22 cellular contexts compared by ENCODE assay signal in genomic region chr5:97745817-97746216, GRCh38.
DNase-seq lines count a peak whose midpoint lies in the region; ATAC-seq and TF ChIP-seq lines count a peak whose summit lies in the region.
"Had no signal": no experiment of that assay in that cellular context is flagged by ENCODE, and none has a peak within 500 bp of the region (broad histone marks: within the 10 kb centered on the region; RNA-seq: fewer than 3 reads in every experiment).

No MANE protein-coding gene starts in this region.

- no peaks in the 10 kb centered on the region for H3K79me1 ChIP-seq in mesenchymal stem cell (replicated peaks; ENCODE audit: low read length, poor library complexity, severe bottlenecking)

- H3K4me1 ChIP-seq in SK-N-SH (ENCODE audit: control insufficient read depth in 1 of 2, insufficient read depth in 2 of 2, low read depth in 1 of 2, low read length in 1 of 2) = no peaks in the 10 kb centered on the region
- no peaks in the 10 kb centered on the region for H3K4me1 ChIP-seq in mesenchymal stem cell (ENCODE audit: control insufficient read depth, insufficient read depth, low read depth, low read length)
- H3K4me1 ChIP-seq in psoas muscle = no peaks in the 10 kb centered on the region
- H3K4me1 ChIP-seq: BLaER1, Caco-2 had no signal

- TF ChIP-seq CTCF in SK-N-SH (IDR thresholded peaks at IDR 0.05) = no peak
- no peak for TF ChIP-seq CTCF in brain microvascular endothelial cell (IDR thresholded peaks at IDR 0.05; ENCODE audit: low read depth, low read length, missing control alignments)
- TF ChIP-seq CTCF in psoas muscle (IDR thresholded peaks at IDR 0.05) = no peak

- no peaks in the 10 kb centered on the region for H3K9me3 ChIP-seq in SK-N-SH
- no peaks in the 10 kb centered on the region for H3K9me3 ChIP-seq in mesenchymal stem cell (ENCODE audit: control insufficient read depth, low read length)
- H3K9me3 ChIP-seq in psoas muscle = no peaks in the 10 kb centered on the region
- H3K9me3 ChIP-seq: BLaER1, Caco-2 had no signal

- H3K79me2 ChIP-seq in SK-N-SH (ENCODE audit: insufficient read depth) = no peaks in the 10 kb centered on the region

- no peak overlapping the region for H3K23ac ChIP-seq in mesenchymal stem cell (ENCODE audit: low read length in 2 of 2)

- no peak for ATAC-seq in SK-N-SH treated with all-trans-retinoic acid at 6 μM for 48 hours
- no peak for ATAC-seq in psoas muscle
- ATAC-seq: CD8-positive, alpha-beta T cell; GM12878; HCT116 had no signal

- H3K14ac ChIP-seq in mesenchymal stem cell (ENCODE audit: low read length in 2 of 2) = no peak overlapping the region

- H4K20me1 ChIP-seq in SK-N-SH (ENCODE audit: insufficient read depth) = no peaks in the 10 kb centered on the region
- H4K20me1 ChIP-seq: BLaER1 had no signal

- intact Hi-C loops in psoas muscle (cut with DNase I) = no loop called here

- no peaks in the 10 kb centered on the region for H3K9me2 ChIP-seq in SK-N-SH

- no peak overlapping the region for H2BK5ac ChIP-seq in mesenchymal stem cell (ENCODE audit: low read depth, low read length, poor library complexity, severe bottlenecking)

- no peak overlapping the region for H2BK12ac ChIP-seq in mesenchymal stem cell (ENCODE audit: low read length in 2 of 2)

- CTCF ChIA-PET in SK-N-SH (lab: Yijun Ruan, JAX) = no interaction called here

- H3K4me2 ChIP-seq in SK-N-SH (no peak overlapping the region), mesenchymal stem cell (ENCODE audit: low read length, poor library complexity, severe bottlenecking) (no peak overlapping the region)
- H3K4me2 ChIP-seq: BLaER1 had no signal

- WGBS in SK-N-SH (ENCODE audit: low lambda C conversion rate) = 72% methylated on average over 4 of the region's 4 CpGs
- WGBS in mesenchymal stem cell = 96% methylated on average over 2 of the region's 4 CpGs
- 90 to 94% (median 93%) methylated on average over 4 of the region's 4 CpGs for WGBS in psoas muscle, 3 donors

- no peaks in the 10 kb centered on the region for H3K27me3 ChIP-seq in SK-N-SH (ENCODE audit: insufficient read depth)
- no peaks in the 10 kb centered on the region for H3K27me3 ChIP-seq in brain microvascular endothelial cell (replicated peaks)
- no peaks in the 10 kb centered on the region for H3K27me3 ChIP-seq in mesenchymal stem cell (ENCODE audit: control insufficient read depth in 1 of 2, insufficient read depth in 1 of 2, low read length in 2 of 2)
- no peaks in the 10 kb centered on the region for H3K27me3 ChIP-seq in psoas muscle (ENCODE audit: insufficient read depth in 3 of 3, low read length in 2 of 3)
- H3K27me3 ChIP-seq in H7 (ENCODE audit: control insufficient read depth, insufficient read depth, low read length) = no peaks in the 10 kb centered on the region
- H3K27me3 ChIP-seq: BLaER1 had no signal

- H3K4me3 ChIP-seq in SK-N-SH (ENCODE audit: low read depth in 2 of 2, low read length in 1 of 2) = no peak overlapping the region
- no peak overlapping the region for H3K4me3 ChIP-seq in brain microvascular endothelial cell (ENCODE audit: low read depth, low read length)
- no peak overlapping the region for H3K4me3 ChIP-seq in mesenchymal stem cell (ENCODE audit: insufficient read depth in 1 of 2, low read depth in 1 of 2, low read length in 2 of 2)
- H3K4me3 ChIP-seq in psoas muscle = no peak overlapping the region
- H3K4me3 ChIP-seq in H7 (ENCODE audit: insufficient read depth, low read depth, low read length) = no peak overlapping the region
- H3K4me3 ChIP-seq: BLaER1, GM12878, GM23248 had no signal

- no peak for TF ChIP-seq RAD21 in SK-N-SH (IDR thresholded peaks at IDR 0.05; ENCODE audit: low read length)

- H2AK5ac ChIP-seq in mesenchymal stem cell (ENCODE audit: low read length, severe bottlenecking) = no peak overlapping the region

- H2BK120ac ChIP-seq in mesenchymal stem cell (ENCODE audit: low read depth, low read length) = no peak overlapping the region

- H4K91ac ChIP-seq in mesenchymal stem cell (ENCODE audit: low read length) = no peak overlapping the region

- no peaks in the 10 kb centered on the region for H3K36me3 ChIP-seq in SK-N-SH (replicated peaks in 1 of 2; ENCODE audit: control insufficient read depth in 1 of 2, insufficient read depth in 2 of 2, low read length in 1 of 2)
- no peaks in the 10 kb centered on the region for H3K36me3 ChIP-seq in brain microvascular endothelial cell (replicated peaks)
- no peaks in the 10 kb centered on the region for H3K36me3 ChIP-seq in mesenchymal stem cell (ENCODE audit: control insufficient read depth in 1 of 2, insufficient read depth in 2 of 2, low read depth in 1 of 2, low read length in 2 of 2)
- H3K36me3 ChIP-seq in psoas muscle (ENCODE audit: insufficient read depth in 1 of 2, low read depth in 1 of 2) = no peaks in the 10 kb centered on the region
- no peaks in the 10 kb centered on the region for H3K36me3 ChIP-seq in H7 (replicated peaks; ENCODE audit: control insufficient read depth, insufficient read depth, low read length)
- H3K36me3 ChIP-seq: BLaER1 had no signal

- no peak overlapping the region for H3K4ac ChIP-seq in mesenchymal stem cell (ENCODE audit: low read depth in 1 of 2, low read length in 2 of 2)

- TF ChIP-seq EP300 in SK-N-SH (IDR thresholded peaks at IDR 0.05; ENCODE audit: borderline replicate concordance in 1 of 2, low read depth in 1 of 2, low read length in 1 of 2) = no peak

- H2AFZ ChIP-seq in SK-N-SH (ENCODE audit: low read depth) (no peak overlapping the region), mesenchymal stem cell (ENCODE audit: low read depth, low read length) (no peak overlapping the region)
- H2AFZ ChIP-seq: GM23248 had no signal

- H3K27ac ChIP-seq in SK-N-SH (ENCODE audit: low read depth in 2 of 2, low read length in 1 of 2) (no peak overlapping the region), brain microvascular endothelial cell (no peak overlapping the region), mesenchymal stem cell (ENCODE audit: low read length, poor library complexity, severe bottlenecking) (no peak overlapping the region), psoas muscle (no peak overlapping the region)
- H3K27ac ChIP-seq: 22Rv1, BLaER1, C4-2B, GM23248 had no signal

- in situ Hi-C loops in brain microvascular endothelial cell (cut with HindIII; ENCODE audit: low pct_ligation_motif_present, low sequenced_read_pairs) = no loop called here

- no peak for DNase-seq in SK-N-SH
- DNase-seq in NCI-H226 = peak; percentile 4
- peak; percentile 7 for DNase-seq in brain microvascular endothelial cell
- DNase-seq in mesenchymal stem cell = peak; percentile 6
- DNase-seq in psoas muscle = no peak
- DNase-seq in H7 = no peak
- DNase-seq in stimulated activated CD4-positive, alpha-beta T cell treated with anti-CD3 and anti-CD28 coated beads, Interleukin-1b, Interleukin-23, amount 100 ng/mL, for 48 hours = no peak
- DNase-seq: Caco-2; CD4-positive, CD25-positive, alpha-beta regulatory T cell; CD8-positive, alpha-beta T cell; DMS153; DMS79; EL; GDM1; GM23248; H9 had no signal

- no peak overlapping the region for H4K8ac ChIP-seq in mesenchymal stem cell (ENCODE audit: low read length)

- POLR2A ChIA-PET in SK-N-SH (lab: Yijun Ruan, JAX) = no interaction called here

- H3F3A ChIP-seq in SK-N-SH (replicated peaks; ENCODE audit: insufficient read depth) = no peaks in the 10 kb centered on the region

- no peak overlapping the region for H2BK15ac ChIP-seq in mesenchymal stem cell (ENCODE audit: low read depth, poor library complexity, severe bottlenecking)

- H3K9ac ChIP-seq in SK-N-SH = no peak overlapping the region
- H3K9ac ChIP-seq in mesenchymal stem cell (ENCODE audit: low read length) = no peak overlapping the region
- H3K9ac ChIP-seq: BLaER1, GM23248 had no signal

- H3K18ac ChIP-seq in mesenchymal stem cell (ENCODE audit: low read depth in 1 of 2, low read length in 2 of 2) = no peak overlapping the region

TF ChIP-seq in SK-N-SH treated with all-trans-retinoic acid at 6 μM for 48 hours, 23 proteins besides CTCF, POLR2A, EP300 and RAD21:
- no peak for TF ChIP-seq PPARA (CRISPR knock-in tag; IDR thresholded peaks at IDR 0.05; ENCODE audit: borderline replicate concordance)
- 0 out of 2 replicates have a peak, but pooled peaks have one; percentile 10 for TF ChIP-seq ISL1 (CRISPR knock-in tag; IDR thresholded peaks at IDR 0.05)

TF ChIP-seq in SK-N-SH, 30 proteins besides CTCF, POLR2A, EP300 and RAD21:
- no peak for TF ChIP-seq FOSL2 (IDR thresholded peaks at IDR 0.05; ENCODE audit: borderline replicate concordance, low read depth)
- no peak for TF ChIP-seq FOXJ3 (CRISPR knock-in tag; IDR thresholded peaks at IDR 0.05)
- no peak for TF ChIP-seq TEAD4 (IDR thresholded peaks at IDR 0.05; ENCODE audit: borderline replicate concordance, insufficient read depth)
- no peak for TF ChIP-seq MEF2A (IDR thresholded peaks at IDR 0.05; ENCODE audit: borderline replicate concordance, low read depth)
- TF ChIP-seq YY1 (IDR thresholded peaks at IDR 0.05; ENCODE audit: low read depth) = no peak
- no peak for TF ChIP-seq JUND (IDR thresholded peaks at IDR 0.05)
- TF ChIP-seq FOXM1 (IDR thresholded peaks at IDR 0.05; ENCODE audit: low read depth) = no peak
TF ChIP-seq in SK-N-SH: peak in this region for 0.

Comparison
In these comparisons a context has a peak if more than half of its experiments do, and no peak if none do; other contexts are left out.
1. DNase-seq: peak in NCI-H226 (single experiment), brain microvascular endothelial cell (single experiment) and mesenchymal stem cell (single experiment); none in SK-N-SH (single experiment), psoas muscle (0 of 2), H7 (single experiment) and stimulated activated CD4-positive, alpha-beta T cell treated with anti-CD3 and anti-CD28 coated beads, Interleukin-1b, Interleukin-23, amount 100 ng/mL, for 48 hours (single experiment).